16 cellular contexts compared by ENCODE assay signal in genomic region chr1:49527606-49528305, GRCh38.
DNase-seq lines count a peak whose midpoint lies in the region; ATAC-seq, FAIRE-seq and TF ChIP-seq lines count a peak whose summit lies in the region.
"Had no signal": no experiment of that assay in that cellular context is flagged by ENCODE, and none has a peak within 500 bp of the region (broad histone marks: within the 10 kb centered on the region; RNA-seq: fewer than 3 reads in every experiment).

No MANE protein-coding gene starts in this region.

- H3K79me2 ChIP-seq in HepG2 (ENCODE audit: insufficient read depth, low read length) (no peaks in the 10 kb centered on the region), SK-N-SH (ENCODE audit: insufficient read depth) (no peaks in the 10 kb centered on the region; the same call in 1 of the 2 replicates)

- POLR2A ChIA-PET in HepG2 (lab: Yijun Ruan, JAX) = no interaction called here
- POLR2A ChIA-PET in SK-N-SH (lab: Yijun Ruan, JAX) = no interaction called here

- DNase-seq in HepG2 (ENCODE audit: low spot score) (no peak), right lobe of liver (no peak), SK-N-SH (no peak), kidney tubule cell (ENCODE audit: low spot score) (peak; percentile 9), anterior cingulate cortex (lab: John Stamatoyannopoulos, UW) (no peak)
- DNase-seq: Calu3; CD4-positive, alpha-beta memory T cell; DMS79 treated with DMSO at 0.1 percent for 48 hours; H9 had no signal

- TF ChIP-seq POLR2A in HepG2 (IDR thresholded peaks at IDR 0.05; ENCODE audit: insufficient read depth in 1 of 2, low read depth in 2 of 2, low read length in 2 of 2) = no peak
- TF ChIP-seq POLR2A in right lobe of liver (IDR thresholded peaks at IDR 0.05) = no peak

- H3F3A ChIP-seq in SK-N-SH (replicated peaks; ENCODE audit: insufficient read depth) = peaks cover 6% of the 10 kb centered on the region

- intact Hi-C loops in HepG2 (cut with micrococcal nuclease; ENCODE audit: unreplicated experiment) = no loop called here
- intact Hi-C loops in right lobe of liver (cut with DNase I) = no loop called here

- H3K4me1 ChIP-seq in HepG2 (ENCODE audit: insufficient read depth, low read length) (no peaks in the 10 kb centered on the region), right lobe of liver (no peaks in the 10 kb centered on the region), SK-N-SH (ENCODE audit: control insufficient read depth in 1 of 2, insufficient read depth in 2 of 2, low read depth in 1 of 2, low read length in 1 of 2) (peaks cover 2 to 9% of the 10 kb centered on the region in 2 experiments; a peak in 3 of 4 replicates)
- H3K4me1 ChIP-seq: BLaER1 had no signal

- no peak for TF ChIP-seq RAD21 in HepG2 (CRISPR knock-in tag; IDR thresholded peaks at IDR 0.05)
- no peak for TF ChIP-seq RAD21 in SK-N-SH (IDR thresholded peaks at IDR 0.05; ENCODE audit: low read length)

- in situ Hi-C loops in HepG2 (cut with HindIII; ENCODE audit: extremely low pct_ligation_motif_present, low pct_unique_long_range_greater_than_20kb) = no loop called here

- ATAC-seq in HepG2 (no peak), right lobe of liver (no peak), HG02852 (IDR thresholded peaks at IDR 0.05; ENCODE audit: unreplicated experiment) (no peak), esophagus mucosa (no peak), GM21529 (IDR thresholded peaks at IDR 0.05; ENCODE audit: unreplicated experiment) (no peak)
- ATAC-seq: GM12878 had no signal

- H3K9me2 ChIP-seq in SK-N-SH = no peaks in the 10 kb centered on the region

- TF ChIP-seq CTCF in HepG2 (CRISPR knock-in tag; IDR thresholded peaks at IDR 0.05) = no peak
- no peak for TF ChIP-seq CTCF in right lobe of liver (IDR thresholded peaks at IDR 0.05)
- no peak for TF ChIP-seq CTCF in SK-N-SH (IDR thresholded peaks at IDR 0.05)

- H3K27ac ChIP-seq in HepG2 (ENCODE audit: extremely low read length, insufficient read depth, low read length) = no peak overlapping the region
- no peak overlapping the region for H3K27ac ChIP-seq in right lobe of liver
- peak overlapping the region in 1 of 2 experiments; percentile 51 for H3K27ac ChIP-seq in SK-N-SH (ENCODE audit: low read depth in 2 of 2, low read length in 1 of 2)
- H3K27ac ChIP-seq: 22Rv1, BLaER1 had no signal

- peaks cover 83% of the 10 kb centered on the region for H3K9me3 ChIP-seq in HepG2 (ENCODE audit: low read length)
- no peaks in the 10 kb centered on the region for H3K9me3 ChIP-seq in right lobe of liver
- no peaks in the 10 kb centered on the region for H3K9me3 ChIP-seq in SK-N-SH
- H3K9me3 ChIP-seq: BLaER1 had no signal

- H3K4me2 ChIP-seq in HepG2 (ENCODE audit: low read depth, low read length) (no peak overlapping the region), SK-N-SH (no peak overlapping the region; the same call in 1 of the 2 replicates)
- H3K4me2 ChIP-seq: BLaER1 had no signal

- H3K9ac ChIP-seq in HepG2 (ENCODE audit: insufficient read depth, low read depth, low read length) (no peak overlapping the region), SK-N-SH (no peak overlapping the region)
- H3K9ac ChIP-seq: BLaER1 had no signal

- H2AFZ ChIP-seq in HepG2 (ENCODE audit: low read length) (no peak overlapping the region), SK-N-SH (ENCODE audit: low read depth) (peak overlapping the region; percentile 52; the same call in 1 of the 2 replicates)

- 9% methylated on average over 7 of the region's 7 CpGs for WGBS in HepG2 (ENCODE audit: low lambda C conversion rate)
- WGBS in right lobe of liver (ENCODE audit: insufficient coverage, low coverage, low lambda C conversion rate, missing lambda C conversion rate) = 45% methylated on average over 7 of the region's 7 CpGs
- 35% methylated on average over 7 of the region's 7 CpGs for WGBS in SK-N-SH (ENCODE audit: low lambda C conversion rate)

- BruUV-seq in HepG2 (replicated peaks; lab: Mats Ljungman, UMichigan) = no TSS peak

- no peaks in the 10 kb centered on the region for H3K36me3 ChIP-seq in HepG2 (replicated peaks in 1 of 2; ENCODE audit: control insufficient read depth in 1 of 2, insufficient read depth in 2 of 2, low read length in 2 of 2)
- no peaks in the 10 kb centered on the region for H3K36me3 ChIP-seq in right lobe of liver
- no peaks in the 10 kb centered on the region for H3K36me3 ChIP-seq in SK-N-SH (replicated peaks in 1 of 2; ENCODE audit: control insufficient read depth in 1 of 2, insufficient read depth in 2 of 2, low read length in 1 of 2)
- H3K36me3 ChIP-seq: BLaER1 had no signal

- H3K27me3 ChIP-seq in HepG2 (ENCODE audit: control insufficient read depth in 1 of 2, insufficient read depth in 2 of 2, low read length in 2 of 2) (no peaks in the 10 kb centered on the region), right lobe of liver (no peaks in the 10 kb centered on the region), SK-N-SH (ENCODE audit: insufficient read depth) (no peaks in the 10 kb centered on the region)
- H3K27me3 ChIP-seq: BLaER1 had no signal

- CTCF ChIA-PET in HepG2 (lab: Yijun Ruan, JAX; ENCODE audit: low intra/inter-chr PET ratio, low total read pairs) = no interaction called here
- CTCF ChIA-PET in SK-N-SH (lab: Yijun Ruan, JAX) = no interaction called here

- FAIRE-seq in HepG2 (lab: Jason Lieb, UNC) = no peak
- FAIRE-seq: GM12878, H1 had no signal

- no peak overlapping the region for H3K4me3 ChIP-seq in HepG2 (replicated peaks in 1 of 3; ENCODE audit: insufficient read depth in 1 of 3, low read depth in 2 of 3, low read length in 3 of 3)
- no peak overlapping the region for H3K4me3 ChIP-seq in right lobe of liver
- H3K4me3 ChIP-seq in SK-N-SH (ENCODE audit: low read depth in 2 of 2, low read length in 1 of 2) = no peak overlapping the region
- H3K4me3 ChIP-seq: BLaER1, GM12878 had no signal

- no peaks in the 10 kb centered on the region for H4K20me1 ChIP-seq in HepG2 (ENCODE audit: insufficient read depth, low read length)
- H4K20me1 ChIP-seq in SK-N-SH (ENCODE audit: insufficient read depth) = no peaks in the 10 kb centered on the region
- H4K20me1 ChIP-seq: BLaER1 had no signal

- TF ChIP-seq EP300 in HepG2 (IDR thresholded peaks at IDR 0.05; ENCODE audit: low read depth in 2 of 2, low read length in 2 of 2) (no peak), HepG2 (CRISPR knock-in tag; IDR thresholded peaks at IDR 0.05; ENCODE audit: borderline replicate concordance) (no peak), SK-N-SH (IDR thresholded peaks at IDR 0.05; ENCODE audit: borderline replicate concordance in 1 of 2, low read depth in 1 of 2, low read length in 1 of 2) (peak in 1 of 2 experiments; percentile 23; a peak in 1 of 4 replicates)

TF ChIP-seq in HepG2, 621 proteins besides CTCF, POLR2A, EP300 and RAD21:
- TF ChIP-seq CREB1 (IDR thresholded peaks at IDR 0.05) (0 out of 2 replicates have a peak, but pooled peaks have one; percentile 31), CREB1 (CRISPR knock-in tag; IDR thresholded peaks at IDR 0.05) (no peak), EZH2 (conservative IDR thresholded peaks at IDR 0.05; ENCODE audit: low read depth, low read length) (no peak)

TF ChIP-seq in SK-N-SH, 30 proteins besides CTCF, POLR2A, EP300 and RAD21 (continues in another document):
- no peak for TF ChIP-seq FOXJ3 (CRISPR knock-in tag; IDR thresholded peaks at IDR 0.05)
- TF ChIP-seq REST (IDR thresholded peaks at IDR 0.05; ENCODE audit: low read depth, low read length) = no peak
- 0 out of 2 replicates have a peak, but pooled peaks have one; percentile 10 for TF ChIP-seq TEAD4 (IDR thresholded peaks at IDR 0.05; ENCODE audit: borderline replicate concordance, insufficient read depth)
- TF ChIP-seq CHD2 (IDR thresholded peaks at IDR 0.05; ENCODE audit: low read length, partially characterized antibody) = no peak
- TF ChIP-seq FOSL2 (IDR thresholded peaks at IDR 0.05; ENCODE audit: borderline replicate concordance, low read depth) = peak; percentile 27; the same call in 1 of the 2 replicates
- TF ChIP-seq NRF1 (IDR thresholded peaks at IDR 0.05; ENCODE audit: low read depth, low read length) = no peak
- TF ChIP-seq FOXM1 (IDR thresholded peaks at IDR 0.05; ENCODE audit: low read depth) = no peak
- TF ChIP-seq ZBTB33 (IDR thresholded peaks at IDR 0.05; ENCODE audit: borderline replicate concordance, low read depth) = no peak

Comparison
In these comparisons a context has a peak if more than half of its experiments do, and no peak if none do; other contexts are left out.
1. Of the 25 proteins assayed by ChIP-seq in both HepG2 and SK-N-SH: peak only in HepG2: none; only in SK-N-SH: FOSL2, JUND, PBX3 and TCF12; in both: none; in neither: 20; mixed calls (peak in some experiments, not most) for 1.